In the genomic region with DNA sequence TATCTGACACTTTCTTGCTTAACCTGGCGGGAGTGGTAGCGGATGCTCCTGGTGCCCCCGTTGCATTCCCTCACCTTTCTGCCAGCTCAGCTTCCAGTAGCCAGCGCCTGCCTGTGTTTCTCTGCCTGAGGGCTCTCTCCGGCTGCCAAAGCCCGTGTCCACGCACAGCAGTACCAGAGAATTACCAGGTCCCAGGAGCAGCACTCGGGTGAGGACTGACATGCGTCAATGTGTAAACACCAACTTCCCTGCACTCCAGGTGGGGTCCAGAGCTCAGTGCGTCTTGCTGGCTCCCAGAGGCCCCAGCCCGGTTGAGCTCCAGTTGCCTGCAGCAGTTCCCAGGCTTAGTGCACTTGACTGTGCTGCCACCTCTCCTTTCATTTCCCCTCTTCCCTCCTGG, we compare ENCODE assay signal across 19 cellular contexts. TPM values are rescaled to one million over a fixed set of nuclear protein-coding genes. Genes with fewer than 3 reads are reported as not detected.
A peak's percentile ranks its signal among the peaks of the same experiment; 100 is the strongest.
DNase-seq lines count a peak whose midpoint lies in the region; ATAC-seq and TF ChIP-seq lines count a peak whose summit lies in the region.
"Had no signal": no experiment of that assay in that cellular context is flagged by ENCODE, and none has a peak within 500 bp of the region (broad histone marks: within the 10 kb centered on the region; RNA-seq: fewer than 3 reads in every experiment).

No MANE protein-coding gene starts in this region.

- no TSS peak for BruUV-seq in PC-3 (replicated peaks; lab: Mats Ljungman, UMichigan)

- CTCF ChIA-PET in PC-3 (lab: Charles Lee): interaction anchor here (0.5 kb wide), 1 partner anchor 51 kb away, joined by 4 read pairs; no protein-coding TSS in a partner anchor

- no peaks in the 10 kb centered on the region for H3K27me3 ChIP-seq in PC-3 (ENCODE audit: low read length)
- H3K27me3 ChIP-seq: SJCRH30 had no signal

- H2AFZ ChIP-seq in PC-3 (ENCODE audit: low read length): no peak overlapping the region
- H2AFZ ChIP-seq: GM23338 had no signal

- peak overlapping the region; percentile 34 for H3K27ac ChIP-seq in PC-3 (ENCODE audit: low read length)
- no peak overlapping the region for H3K27ac ChIP-seq in coronary artery
- H3K27ac ChIP-seq: SJCRH30 had no signal

- H3K4me3 ChIP-seq in PC-3 (ENCODE audit: low read length): no peak overlapping the region
- no peak overlapping the region for H3K4me3 ChIP-seq in coronary artery
- H3K4me3 ChIP-seq: GM12878, GM23338, SJCRH30 had no signal

- H3K9me2 ChIP-seq in PC-3 (replicated peaks; ENCODE audit: low read length): no peaks in the 10 kb centered on the region

- DNase-seq in NCI-H2081 (lab: John Stamatoyannopoulos, UW) (peak; percentile 1 to 25), NCI-H2081 treated with DMSO at 0.1 percent for 48 hours (lab: John Stamatoyannopoulos, UW) (no peak), ELF-1 (ENCODE audit: low read depth, low spot score) (peak; percentile 34), PC-3 (peak; percentile 67), iPS-NIHi7 (ENCODE audit: extremely low spot score) (peak; percentile 13), coronary artery (ENCODE audit: low spot score) (no peak)
- DNase-seq: CD4-positive, alpha-beta memory T cell; DND-41; GDM1; MM.1S; NCI-H1092 treated with DMSO at 0.1 percent for 48 hours; NCI-H1694 treated with DMSO at 0.1 percent for 48 hours; NCI-H2171; NCI-H524; SJCRH30 had no signal

- no peaks in the 10 kb centered on the region for H3K36me3 ChIP-seq in PC-3 (ENCODE audit: low read depth, low read length)
- H3K36me3 ChIP-seq: SJCRH30 had no signal

- TF ChIP-seq CTCF in PC-3 (conservative IDR thresholded peaks at IDR 0.05; ENCODE audit: low read depth, low read length) (no peak), coronary artery (IDR thresholded peaks at IDR 0.05) (no peak)

- peak; percentile 43 for ATAC-seq in PC-3
- ATAC-seq in HG03565 (IDR thresholded peaks at IDR 0.05; ENCODE audit: unreplicated experiment): no peak
- no peak for ATAC-seq in HG03432 (IDR thresholded peaks at IDR 0.05; ENCODE audit: unreplicated experiment)
- ATAC-seq: GM12878, GM23338 had no signal

- H3K9me3 ChIP-seq in PC-3 (ENCODE audit: low read length): no peaks in the 10 kb centered on the region
- H3K9me3 ChIP-seq: SJCRH30 had no signal

- H4K20me1 ChIP-seq in PC-3 (ENCODE audit: low read length): no peaks in the 10 kb centered on the region

- H3K9ac ChIP-seq in PC-3 (ENCODE audit: low read length): no peak overlapping the region

- H3K79me2 ChIP-seq in PC-3 (ENCODE audit: low read length): no peaks in the 10 kb centered on the region

- peak overlapping the region; percentile 53 for H3K4me2 ChIP-seq in PC-3 (ENCODE audit: low read length)
- H3K4me2 ChIP-seq: GM23338 had no signal

- no peaks in the 10 kb centered on the region for H3F3A ChIP-seq in PC-3 (ENCODE audit: low read length, unreplicated experiment)

- POLR2A ChIA-PET in PC-3 (lab: Charles Lee; ENCODE audit: unreplicated experiment): no interaction called here

- H3K4me1 ChIP-seq in PC-3 (ENCODE audit: insufficient read depth, low read length): peaks cover 13% of the 10 kb centered on the region
- H3K4me1 ChIP-seq: SJCRH30 had no signal

- intact Hi-C loops in PC-3 (cut with micrococcal nuclease): no loop called here

RNA-seq across cellular contexts. Expression of gene CDH13, which starts 54.8 kb away (rescaled TPM):
- total RNA-seq in PC-3 (2014; rRNA removed): 0.36 TPM in 1 of 2 replicates, not detected in the other
- total RNA-seq: CD4-positive, alpha-beta memory T cell; GM12878 had no signal

Comparison
In these comparisons a context has a peak if more than half of its experiments do, and no peak if none do; other contexts are left out.
1. DNase-seq: peak in NCI-H2081 (2 of 2), ELF-1 (single experiment), PC-3 (single experiment) and iPS-NIHi7 (single experiment); none in NCI-H2081 treated with DMSO at 0.1 percent for 48 hours (single experiment) and coronary artery (single experiment).